1 cellular context compared by ENCODE assay signal in genomic region chr17:83091257-83092141, GRCh38.
TF ChIP-seq lines count a peak whose summit lies in the region.

No MANE protein-coding gene starts in this region.

TF ChIP-seq in GM23338, 12 proteins besides CTCF, POLR2A, EP300 and RAD21 (continued from another document):
- TF ChIP-seq ETS1 (IDR thresholded peaks at IDR 0.05) (no peak), REST (IDR thresholded peaks at IDR 0.05; ENCODE audit: unreplicated experiment) (no peak), NANOG (IDR thresholded peaks at IDR 0.05; ENCODE audit: borderline replicate concordance) (no peak), POLR2AphosphoS5 (IDR thresholded peaks at IDR 0.05; ENCODE audit: low read depth) (no peak), ZNF114 (CRISPR knock-in tag; IDR thresholded peaks at IDR 0.05) (no peak), JUNB (IDR thresholded peaks at IDR 0.05; ENCODE audit: unreplicated experiment) (no peak), ZNF331 (CRISPR knock-in tag; IDR thresholded peaks at IDR 0.05; ENCODE audit: low read depth) (no peak), STAT1 (IDR thresholded peaks at IDR 0.05; ENCODE audit: unreplicated experiment) (no peak), ZNF462 (CRISPR knock-in tag; IDR thresholded peaks at IDR 0.05) (no peak)
